Comparison of ENCODE assay signal across 22 cellular contexts in genomic region chr16:85655216-85656129, GRCh38.
"Had no signal": no experiment of that assay in that cellular context is flagged by ENCODE, and none has a peak within 500 bp of the region (broad histone marks: within the 10 kb centered on the region; RNA-seq: fewer than 3 reads in every experiment).

No MANE protein-coding gene starts in this region.

- H3K4me3 Mint-ChIP-seq: activated B cell treated with CpG ODN at 0.5 μM for 24 hours; activated CD4-positive, alpha-beta memory T cell treated with anti-CD3 and anti-CD28 coated beads for 36 hours; activated naive CD4-positive, alpha-beta T cell treated with anti-CD3 and anti-CD28 coated beads, Interleukin-2, amount 10 ng/mL, durations not matched to agents 7 days and 5 days; activated T-cell treated with anti-CD3 and anti-CD28 coated beads, Interleukin-2, amount 50 U/mL, for 72 hours; nephron progenitor cell; stimulated activated naive CD8-positive, alpha-beta T cell treated with anti-CD3 and anti-CD28 coated beads, Interleukin-15, Interleukin-2, amounts not matched to agents 100 ng/mL and 50 ng/mL, for 24 hours; T-helper 1 cell treated with Interleukin-12 subunit alpha and Interleukin-12 subunit beta and Interleukin-4 antibody, amounts not matched to agents 30 μg/mL and 1 μg/mL, for 36 hours had no signal

- H3K4me1 Mint-ChIP-seq: activated naive CD4-positive, alpha-beta T cell treated with anti-CD3 and anti-CD28 coated beads, Interleukin-2, amount 10 ng/mL, durations not matched to agents 7 days and 5 days had no signal

- H3K27ac Mint-ChIP-seq: activated B cell treated with CpG ODN at 0.5 μM for 24 hours; activated CD4-positive, alpha-beta memory T cell treated with anti-CD3 and anti-CD28 coated beads for 36 hours; activated naive CD4-positive, alpha-beta T cell treated with anti-CD3 and anti-CD28 coated beads, Interleukin-2, amount 10 ng/mL, durations not matched to agents 7 days and 5 days; activated T-cell treated with anti-CD3 and anti-CD28 coated beads, Interleukin-2, amount 50 U/mL, for 72 hours; nephron progenitor cell; stimulated activated naive CD8-positive, alpha-beta T cell treated with anti-CD3 and anti-CD28 coated beads, Interleukin-15, Interleukin-2, amounts not matched to agents 100 ng/mL and 50 ng/mL, for 24 hours; T-helper 1 cell treated with Interleukin-12 subunit alpha and Interleukin-12 subunit beta and Interleukin-4 antibody, amounts not matched to agents 30 μg/mL and 1 μg/mL, for 36 hours had no signal

- H3K27me3 ChIP-seq: cardiac muscle cell, hepatocyte, tibial artery had no signal

- H3K4me3 ChIP-seq: cardiac muscle cell, hepatocyte, tibial artery had no signal

- DNase-seq: activated B cell treated with CpG ODN at 0.5 μM for 24 hours; activated CD4-positive, alpha-beta memory T cell treated with anti-CD3 and anti-CD28 coated beads for 36 hours; activated CD4-positive, alpha-beta T cell treated with anti-CD3 and anti-CD28 coated beads for 4 hours; activated effector memory CD4-positive, alpha-beta T cell treated with anti-CD3 and anti-CD28 coated beads, Interleukin-2, amount 50 U/mL, for 16 hours; activated naive CD4-positive, alpha-beta T cell treated with anti-CD3 and anti-CD28 coated beads, Interleukin-2, amount 10 ng/mL, durations not matched to agents 7 days and 5 days; activated T-cell treated with anti-CD3 and anti-CD28 coated beads, Interleukin-2, amount 50 U/mL, for 72 hours; amygdala; dermis blood vessel endothelial cell; effector CD8-positive, alpha-beta T cell; foreskin melanocyte; immature natural killer cell; kidney glomerular epithelial cell; mesenchymal stem cell; nephron progenitor cell; nucleus accumbens; stimulated activated CD4-positive, alpha-beta T cell treated with anti-CD3 and anti-CD28 coated beads, Interleukin-4, amount 100 ng/mL, for 1 hour; T1000; tibial artery had no signal

- ATAC-seq: activated T-cell treated with anti-CD3 and anti-CD28 coated beads, Interleukin-2, amount 50 U/mL, for 72 hours had no signal

- H3K9me3 ChIP-seq: tibial artery had no signal

- H3K27ac ChIP-seq: cardiac muscle cell, tibial artery had no signal

- H3K9me3 Mint-ChIP-seq: activated B cell treated with CpG ODN at 0.5 μM for 24 hours; activated CD4-positive, alpha-beta memory T cell treated with anti-CD3 and anti-CD28 coated beads for 36 hours; activated naive CD4-positive, alpha-beta T cell treated with anti-CD3 and anti-CD28 coated beads, Interleukin-2, amount 10 ng/mL, durations not matched to agents 7 days and 5 days; activated T-cell treated with anti-CD3 and anti-CD28 coated beads, Interleukin-2, amount 50 U/mL, for 72 hours; immature natural killer cell; nephron progenitor cell; stimulated activated naive CD8-positive, alpha-beta T cell treated with anti-CD3 and anti-CD28 coated beads, Interleukin-15, Interleukin-2, amounts not matched to agents 100 ng/mL and 50 ng/mL, for 24 hours; T-helper 1 cell treated with Interleukin-12 subunit alpha and Interleukin-12 subunit beta and Interleukin-4 antibody, amounts not matched to agents 30 μg/mL and 1 μg/mL, for 36 hours had no signal

- H3K27me3 Mint-ChIP-seq: activated B cell treated with CpG ODN at 0.5 μM for 24 hours; activated CD4-positive, alpha-beta memory T cell treated with anti-CD3 and anti-CD28 coated beads for 36 hours; activated naive CD4-positive, alpha-beta T cell treated with anti-CD3 and anti-CD28 coated beads, Interleukin-2, amount 10 ng/mL, durations not matched to agents 7 days and 5 days; stimulated activated naive CD8-positive, alpha-beta T cell treated with anti-CD3 and anti-CD28 coated beads, Interleukin-15, Interleukin-2, amounts not matched to agents 100 ng/mL and 50 ng/mL, for 24 hours had no signal
